Comparison of ENCODE assay signal across 9 cellular contexts in the genomic region with DNA sequence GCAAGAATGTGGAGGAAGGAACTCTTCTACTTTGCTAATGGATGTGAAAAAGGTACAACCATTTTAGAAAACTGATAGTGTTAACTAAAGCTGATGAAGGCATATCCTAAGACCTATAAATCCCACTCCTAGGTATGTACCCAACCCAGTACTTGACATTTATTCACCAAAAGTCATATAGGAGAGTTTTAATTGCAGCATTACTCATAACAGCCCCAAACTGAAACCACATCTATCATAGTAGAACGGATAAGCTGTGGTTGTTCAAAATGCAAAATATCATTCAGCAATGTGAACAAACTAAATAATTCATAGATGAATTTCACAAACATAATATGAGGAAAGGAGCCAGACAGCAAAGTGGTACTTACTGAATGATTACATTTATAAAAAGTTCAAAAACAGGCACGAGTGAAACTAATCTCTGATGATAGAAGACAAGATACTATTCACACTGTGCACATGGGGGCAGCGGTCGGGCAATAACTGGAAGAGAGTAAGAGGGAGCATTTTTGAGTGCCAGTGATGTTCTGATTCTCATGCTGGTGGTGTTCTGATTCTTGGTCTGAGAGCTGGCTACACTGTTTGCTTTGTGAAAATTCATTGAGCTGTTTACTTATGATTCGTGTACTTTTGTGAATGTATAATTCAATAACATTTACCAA. TPM values are rescaled to one million over a fixed set of nuclear protein-coding genes. Genes with fewer than 3 reads are reported as not detected.
DNase-seq lines count a peak whose midpoint lies in the region; ATAC-seq lines count a peak whose summit lies in the region.
"Had no signal": no experiment of that assay in that cellular context is flagged by ENCODE, and none has a peak within 500 bp of the region (broad histone marks: within the 10 kb centered on the region; RNA-seq: fewer than 3 reads in every experiment).

No MANE protein-coding gene starts in this region.

- DNase-seq in left lobe of liver (ENCODE audit: low spot score) (no peak), NCI-H1092 (lab: John Stamatoyannopoulos, UW) (no peak), islet precursor cell (no peak), MV-4-11 (lab: John Stamatoyannopoulos, UW) (no peak)
- no peak for DNase-seq in activated naive CD4-positive, alpha-beta T cell (lab: John Stamatoyannopoulos, UW)
- DNase-seq: body of pancreas had no signal

- peak; percentile 92 for ATAC-seq in GM18511 (IDR thresholded peaks at IDR 0.05; ENCODE audit: unreplicated experiment)
- ATAC-seq in GM21723 (IDR thresholded peaks at IDR 0.05; ENCODE audit: unreplicated experiment), result peak; percentile 87
- ATAC-seq in HG03575 (IDR thresholded peaks at IDR 0.05; ENCODE audit: extremely low read depth, insufficient number of reproducible peaks, low FRiP score, unreplicated experiment), result peak; percentile 87
- ATAC-seq in left lobe of liver, result peak; percentile 45
- ATAC-seq: body of pancreas had no signal

RNA-seq across cellular contexts. Expression of a gene that starts 34.3 kb away (rescaled TPM):
- total RNA-seq in left lobe of liver, result 39.2 TPM
